Comparison of ENCODE assay signal across 15 cellular contexts in the genomic region with DNA sequence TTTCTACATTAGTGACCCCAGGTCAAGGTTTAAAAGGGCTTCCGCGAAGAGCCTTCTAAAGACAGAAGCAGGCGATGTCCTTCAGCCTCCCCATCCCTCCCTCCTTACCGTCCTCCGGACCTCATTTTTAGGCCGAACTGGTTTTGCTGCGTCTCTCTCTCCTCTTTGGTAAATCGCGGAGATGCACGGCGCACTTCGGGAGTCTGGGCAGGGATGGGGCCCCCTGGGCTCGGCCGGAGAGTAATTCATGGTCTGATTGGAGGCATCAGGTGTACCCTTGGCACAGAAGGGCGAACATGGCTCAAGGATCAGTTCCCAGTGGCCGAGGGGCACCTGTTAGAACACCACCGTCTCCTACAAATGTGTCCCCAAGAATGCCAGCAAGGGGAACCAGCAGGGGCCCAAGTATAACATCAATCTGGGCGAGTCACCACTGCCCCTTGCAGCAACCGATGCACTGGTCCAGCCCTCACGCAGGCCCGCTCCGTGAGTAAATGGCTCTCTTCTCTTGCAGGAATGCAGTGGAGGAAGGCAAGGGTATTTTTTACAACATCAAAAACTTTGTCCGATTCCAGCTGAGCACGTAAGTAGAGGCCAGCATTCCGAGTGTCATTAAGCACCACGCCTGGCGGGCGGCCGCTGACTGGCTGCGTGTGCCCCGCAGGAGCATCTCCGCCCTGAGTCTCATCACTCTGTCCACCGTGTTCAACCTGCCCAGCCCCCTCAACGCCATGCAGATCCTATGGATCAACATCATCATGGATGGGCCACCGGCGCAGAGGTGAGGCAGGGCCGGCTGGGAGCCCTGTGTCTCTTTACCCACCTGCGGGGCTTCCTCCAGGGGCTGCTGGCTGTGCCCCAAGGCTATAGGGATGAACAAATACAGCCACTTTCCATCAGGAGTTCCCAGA.
"Had no signal": no experiment of that assay in that cellular context is flagged by ENCODE, and none has a peak within 500 bp of the region (broad histone marks: within the 10 kb centered on the region; RNA-seq: fewer than 3 reads in every experiment).

No MANE protein-coding gene starts in this region.

- ATAC-seq: pancreas had no signal

- H3K4me3 Mint-ChIP-seq: activated naive CD4-positive, alpha-beta T cell treated with anti-CD3 and anti-CD28 coated beads for 36 hours; activated T-helper 1 cell treated with anti-CD3 and anti-CD28 coated beads, Interleukin-12 subunit alpha, Interleukin-12 subunit beta, Interleukin-2, Interleukin-4 antibody, amounts not matched to agents 30 ng/mL and 10 ng/mL and 1 ng/mL, durations not matched to agents 14 hours and 24 hours and 36 hours; memory B cell; nephron progenitor cell had no signal

- DNase-seq: activated CD4-positive, alpha-beta T cell treated with anti-CD3 and anti-CD28 coated beads for 1 hour; activated CD4-positive, alpha-beta T cell treated with anti-CD3 and anti-CD28 coated beads, Interleukin-2, amount 50 U/mL, for 48 hours; activated naive CD4-positive, alpha-beta T cell treated with anti-CD3 and anti-CD28 coated beads for 36 hours; nephron progenitor cell; stimulated activated CD4-positive, alpha-beta T cell treated with anti-CD3 and anti-CD28 coated beads, Interleukin-15, amount 100 ng/mL, for 24 hours; stimulated activated CD4-positive, alpha-beta T cell treated with anti-CD3 and anti-CD28 coated beads, Interleukin-4, amount 100 ng/mL, for 1 hour; stimulated activated naive CD4-positive, alpha-beta T cell; substantia nigra; T-helper 1 cell had no signal

- H3K4me1 ChIP-seq: esophagus muscularis mucosa, pancreas, tibial nerve had no signal

- H3K27ac ChIP-seq: esophagus muscularis mucosa, pancreas, SK-N-MC, tibial nerve had no signal

- H3K9me3 ChIP-seq: esophagus muscularis mucosa, pancreas, tibial nerve had no signal

- H3K27me3 ChIP-seq: esophagus muscularis mucosa, pancreas, tibial nerve had no signal

- H3K4me1 Mint-ChIP-seq: memory B cell had no signal

- H3K9me3 Mint-ChIP-seq: activated naive CD4-positive, alpha-beta T cell treated with anti-CD3 and anti-CD28 coated beads for 36 hours; activated T-helper 1 cell treated with anti-CD3 and anti-CD28 coated beads, Interleukin-12 subunit alpha, Interleukin-12 subunit beta, Interleukin-2, Interleukin-4 antibody, amounts not matched to agents 30 ng/mL and 10 ng/mL and 1 ng/mL, durations not matched to agents 14 hours and 24 hours and 36 hours; memory B cell had no signal

- H3K27ac Mint-ChIP-seq: activated naive CD4-positive, alpha-beta T cell treated with anti-CD3 and anti-CD28 coated beads for 36 hours; activated T-helper 1 cell treated with anti-CD3 and anti-CD28 coated beads, Interleukin-12 subunit alpha, Interleukin-12 subunit beta, Interleukin-2, Interleukin-4 antibody, amounts not matched to agents 30 ng/mL and 10 ng/mL and 1 ng/mL, durations not matched to agents 14 hours and 24 hours and 36 hours; memory B cell; nephron progenitor cell had no signal

- H3K36me3 ChIP-seq: pancreas had no signal

- H3K27me3 Mint-ChIP-seq: memory B cell had no signal

- H3K4me3 ChIP-seq: esophagus muscularis mucosa, pancreas, SK-N-MC, tibial nerve had no signal
